20 cellular contexts compared by ENCODE assay signal in genomic region chr7:4209966-4210365, GRCh38.
DNase-seq lines count a peak whose midpoint lies in the region; ATAC-seq, FAIRE-seq and TF ChIP-seq lines count a peak whose summit lies in the region.
"Had no signal": no experiment of that assay in that cellular context is flagged by ENCODE, and none has a peak within 500 bp of the region (broad histone marks: within the 10 kb centered on the region; RNA-seq: fewer than 3 reads in every experiment).

No MANE protein-coding gene starts in this region.

- H3K9me3 ChIP-seq in kidney (ENCODE audit: control insufficient read depth in 1 of 2, low read length in 2 of 2) (no peaks in the 10 kb centered on the region), neuronal stem cell (replicated peaks in 1 of 2; ENCODE audit: control insufficient read depth in 2 of 2, insufficient read depth in 1 of 2, low read depth in 1 of 2, low read length in 2 of 2) (no peaks in the 10 kb centered on the region), spleen (no peaks in the 10 kb centered on the region), uterus (no peaks in the 10 kb centered on the region)
- H3K9me3 ChIP-seq: BLaER1 had no signal

- no peak overlapping the region for H4K91ac ChIP-seq in neuronal stem cell (ENCODE audit: low read depth, low read length, poor library complexity)

- H2BK15ac ChIP-seq in neuronal stem cell (ENCODE audit: low read length): no peak overlapping the region

- no peak overlapping the region for H2BK12ac ChIP-seq in neuronal stem cell (ENCODE audit: low read length)

- H3K36me3 ChIP-seq in kidney (ENCODE audit: control insufficient read depth in 1 of 2, insufficient read depth in 2 of 2, low read length in 2 of 2) (no peaks in the 10 kb centered on the region), neuronal stem cell (replicated peaks in 1 of 2; ENCODE audit: control insufficient read depth in 2 of 2, insufficient read depth in 2 of 2, low read length in 2 of 2) (peaks cover 0 to 9% of the 10 kb centered on the region in 2 donors), spleen (peaks cover 0 to 22% (median 4%) of the 10 kb centered on the region in 6 donors), uterus (no peaks in the 10 kb centered on the region)
- H3K36me3 ChIP-seq: BLaER1 had no signal

- no peak overlapping the region for H2AFZ ChIP-seq in neuronal stem cell (ENCODE audit: low read length)
- H2AFZ ChIP-seq: GM23248 had no signal

- H3K9ac ChIP-seq in kidney (ENCODE audit: low read length in 2 of 2) (no peak overlapping the region), neuronal stem cell (ENCODE audit: low read depth, low read length, poor library complexity) (no peak overlapping the region)
- H3K9ac ChIP-seq: BLaER1, GM23248 had no signal

- no peak overlapping the region for H2BK120ac ChIP-seq in neuronal stem cell (ENCODE audit: low read depth, low read length)

- H3K14ac ChIP-seq in neuronal stem cell (ENCODE audit: low read length): no peak overlapping the region

- H3K23ac ChIP-seq in neuronal stem cell (ENCODE audit: low read depth, low read length, poor library complexity): no peak overlapping the region

- no peak for ATAC-seq in HG02763 (IDR thresholded peaks at IDR 0.05; ENCODE audit: unreplicated experiment)
- no peak for ATAC-seq in HG02938 (IDR thresholded peaks at IDR 0.05; ENCODE audit: unreplicated experiment)
- ATAC-seq: CD8-positive, alpha-beta T cell; GM12878 had no signal

- H3K4me3 ChIP-seq in kidney (ENCODE audit: low read length in 2 of 2) (no peak overlapping the region), neuronal stem cell (ENCODE audit: low read length in 2 of 2) (no peak overlapping the region), spleen (no peak overlapping the region), uterus (no peak overlapping the region)
- H3K4me3 ChIP-seq: BLaER1, GM12878, GM23248 had no signal

- intact Hi-C loops in kidney (cut with DNase I) (no loop called here), spleen (cut with DNase I; ENCODE audit: low total_unique reads) (no loop called here), uterus (cut with DNase I; ENCODE audit: low total_unique reads) (no loop called here)

- H2AK5ac ChIP-seq in neuronal stem cell (ENCODE audit: low read depth, low read length): no peak overlapping the region

- H3K27ac ChIP-seq in kidney (ENCODE audit: low read depth in 2 of 2, low read length in 2 of 2) (no peak overlapping the region), neuronal stem cell (replicated peaks; ENCODE audit: low read length) (no peak overlapping the region), spleen (no peak overlapping the region), uterus (no peak overlapping the region)
- H3K27ac ChIP-seq: BLaER1, C4-2B, GM23248 had no signal

- WGBS in neuronal stem cell (ENCODE audit: extremely low coverage in 2 of 2, insufficient read length in 2 of 2, insufficient replicate concordance in 1 of 2), 2 donors: no CpG with 5 or more reads among the region's 20 CpGs
- WGBS in spleen, 5 donors: 93 to 95% (median 94%) methylated on average over 19 to 20 of the region's 20 CpGs

- peak overlapping the region; percentile 5 for H3K18ac ChIP-seq in neuronal stem cell (ENCODE audit: low read length)

- no peaks in the 10 kb centered on the region for H3K4me1 ChIP-seq in kidney (ENCODE audit: control insufficient read depth in 1 of 2, insufficient read depth in 1 of 2, low read depth in 1 of 2, low read length in 2 of 2)
- H3K4me1 ChIP-seq in neuronal stem cell (ENCODE audit: control insufficient read depth in 2 of 2, insufficient read depth in 1 of 2, low read depth in 1 of 2, low read length in 2 of 2): peaks cover 0 to 2% of the 10 kb centered on the region in 2 donors
- no peaks in the 10 kb centered on the region for H3K4me1 ChIP-seq in spleen
- H3K4me1 ChIP-seq in uterus: no peaks in the 10 kb centered on the region

- H2BK5ac ChIP-seq in neuronal stem cell (ENCODE audit: low read length): no peak overlapping the region

- TF ChIP-seq POLR2A in spleen (IDR thresholded peaks at IDR 0.05) (no peak), uterus (IDR thresholded peaks at IDR 0.05) (no peak)

- no peak for TF ChIP-seq CTCF in kidney (IDR thresholded peaks at IDR 0.05; ENCODE audit: borderline replicate concordance, extremely low read depth, insufficient read depth)
- no peak for TF ChIP-seq CTCF in spleen (IDR thresholded peaks at IDR 0.05 in 8 of 11, conservative IDR thresholded peaks at IDR 0.05 in 3 of 11)
- TF ChIP-seq CTCF in uterus (IDR thresholded peaks at IDR 0.05): no peak

- FAIRE-seq in kidney (lab: Jason Lieb, UNC): no peak
- FAIRE-seq: D721Med, GM12878, GM19239, H1 had no signal

- no peak overlapping the region for H4K8ac ChIP-seq in neuronal stem cell (ENCODE audit: low read depth, low read length)

- H3K27me3 ChIP-seq in neuronal stem cell (ENCODE audit: control insufficient read depth in 3 of 3, insufficient read depth in 3 of 3, low read depth in 1 of 3, low read length in 3 of 3) (no peaks in the 10 kb centered on the region), spleen (replicated peaks in 1 of 7) (no peaks in the 10 kb centered on the region), uterus (no peaks in the 10 kb centered on the region)
- H3K27me3 ChIP-seq: BLaER1 had no signal

- peak; percentile 41 for DNase-seq in kidney
- no peak for DNase-seq in neuronal stem cell (ENCODE audit: low spot score)
- DNase-seq in spleen: peak; percentile 64
- no peak for DNase-seq in uterus
- DNase-seq: CD4-positive, CD25-positive, alpha-beta regulatory T cell; CD8-positive, alpha-beta T cell; DMS 273 treated with DMSO at 0.1 percent for 48 hours; DMS79; EL; GDM1; GM23248; HCEC 1CT had no signal

- no peak overlapping the region for H3K4me2 ChIP-seq in neuronal stem cell (ENCODE audit: insufficient read depth, low read length, poor library complexity, severe bottlenecking)
- H3K4me2 ChIP-seq: BLaER1 had no signal

- H3K79me1 ChIP-seq in neuronal stem cell (ENCODE audit: low read depth, low read length): no peaks in the 10 kb centered on the region

- no peak overlapping the region for H3K4ac ChIP-seq in neuronal stem cell (ENCODE audit: low read length)

Comparison
In these comparisons a context has a peak if more than half of its experiments do, and no peak if none do; other contexts are left out.
1. DNase-seq: peak in kidney (single experiment) and spleen (single experiment); none in neuronal stem cell (single experiment) and uterus (0 of 2).